25 cellular contexts compared by ENCODE assay signal in genomic region chr21:25979845-25980433, GRCh38.
DNase-seq lines count a peak whose midpoint lies in the region; ATAC-seq and TF ChIP-seq lines count a peak whose summit lies in the region.
"Had no signal": no experiment of that assay in that cellular context is flagged by ENCODE, and none has a peak within 500 bp of the region (broad histone marks: within the 10 kb centered on the region; RNA-seq: fewer than 3 reads in every experiment).

No MANE protein-coding gene starts in this region.

- H3K27ac ChIP-seq in left ventricle myocardium inferior (replicated peaks) (peak overlapping the region; percentile 29), right cardiac atrium (ENCODE audit: low read length) (no peak overlapping the region), foreskin keratinocyte (peak overlapping the region; percentile 58), temporal lobe (ENCODE audit: low read depth, low read length) (peak overlapping the region; percentile 36)
- H3K27ac ChIP-seq: C4-2B, transverse colon had no signal

- H3K4me3 ChIP-seq in left ventricle myocardium inferior (no peak overlapping the region), right cardiac atrium (ENCODE audit: low read length) (no peak overlapping the region)
- H3K4me3 ChIP-seq: esophagus muscularis mucosa, gastrocnemius medialis, transverse colon had no signal

- H3K27me3 ChIP-seq in left ventricle myocardium inferior (ENCODE audit: low read depth), result no peaks in the 10 kb centered on the region
- no peaks in the 10 kb centered on the region for H3K27me3 ChIP-seq in right cardiac atrium (ENCODE audit: control insufficient read depth, insufficient read depth)
- H3K27me3 ChIP-seq in foreskin keratinocyte, result no peaks in the 10 kb centered on the region
- H3K27me3 ChIP-seq: esophagus muscularis mucosa, gastrocnemius medialis, transverse colon had no signal

- H3K4me3 Mint-ChIP-seq in activated T-helper 2 cell treated with anti-CD3 and anti-CD28 coated beads, Interferon-gamma antibody, Interleukin-2, Interleukin-4, amounts not matched to agents 10 μg/mL and 5 μg/mL and 100 μg/mL, durations not matched to agents 14 hours and 24 hours and 36 hours (ENCODE audit: low read depth), result no peak overlapping the region
- H3K4me3 Mint-ChIP-seq in activated T-cell treated with anti-CD3 and anti-CD28 coated beads, Interleukin-2, amount 50 U/mL, for 24 hours, result no peak overlapping the region
- H3K4me3 Mint-ChIP-seq: activated naive CD8-positive, alpha-beta T cell treated with anti-CD3 and anti-CD28 coated beads, Interleukin-2, amount 10 ng/mL, durations not matched to agents 7 days and 5 days; natural killer cell had no signal

- H3K27me3 Mint-ChIP-seq in activated T-helper 2 cell treated with anti-CD3 and anti-CD28 coated beads, Interferon-gamma antibody, Interleukin-2, Interleukin-4, amounts not matched to agents 10 μg/mL and 5 μg/mL and 100 μg/mL, durations not matched to agents 14 hours and 24 hours and 36 hours (ENCODE audit: low read depth), result no peaks in the 10 kb centered on the region
- H3K27me3 Mint-ChIP-seq in activated T-cell treated with anti-CD3 and anti-CD28 coated beads, Interleukin-2, amount 50 U/mL, for 24 hours, result no peaks in the 10 kb centered on the region
- H3K27me3 Mint-ChIP-seq: activated naive CD8-positive, alpha-beta T cell treated with anti-CD3 and anti-CD28 coated beads, Interleukin-2, amount 10 ng/mL, durations not matched to agents 7 days and 5 days had no signal

- H3K9me3 ChIP-seq in left ventricle myocardium inferior (replicated peaks) (no peaks in the 10 kb centered on the region), right cardiac atrium (ENCODE audit: control insufficient read depth, low read length) (no peaks in the 10 kb centered on the region)
- H3K9me3 ChIP-seq: esophagus muscularis mucosa, gastrocnemius medialis, transverse colon had no signal

- TF ChIP-seq CTCF in left ventricle myocardium inferior (IDR thresholded peaks at IDR 0.05; ENCODE audit: borderline replicate concordance) (no peak), foreskin keratinocyte (conservative IDR thresholded peaks at IDR 0.05) (no peak)

- H3K9me3 Mint-ChIP-seq in activated T-helper 2 cell treated with anti-CD3 and anti-CD28 coated beads, Interferon-gamma antibody, Interleukin-2, Interleukin-4, amounts not matched to agents 10 μg/mL and 5 μg/mL and 100 μg/mL, durations not matched to agents 14 hours and 24 hours and 36 hours, result no peaks in the 10 kb centered on the region
- no peaks in the 10 kb centered on the region for H3K9me3 Mint-ChIP-seq in activated T-cell treated with anti-CD3 and anti-CD28 coated beads, Interleukin-2, amount 50 U/mL, for 24 hours
- H3K9me3 Mint-ChIP-seq: activated naive CD8-positive, alpha-beta T cell treated with anti-CD3 and anti-CD28 coated beads, Interleukin-2, amount 10 ng/mL, durations not matched to agents 7 days and 5 days; natural killer cell had no signal

- H3K4me1 Mint-ChIP-seq in activated T-helper 2 cell treated with anti-CD3 and anti-CD28 coated beads, Interferon-gamma antibody, Interleukin-2, Interleukin-4, amounts not matched to agents 10 μg/mL and 5 μg/mL and 100 μg/mL, durations not matched to agents 14 hours and 24 hours and 36 hours (ENCODE audit: low read depth), result peaks cover 12% of the 10 kb centered on the region
- H3K4me1 Mint-ChIP-seq in activated T-cell treated with anti-CD3 and anti-CD28 coated beads, Interleukin-2, amount 50 U/mL, for 24 hours (ENCODE audit: low read depth), result peaks cover 27% of the 10 kb centered on the region
- H3K4me1 Mint-ChIP-seq: activated naive CD8-positive, alpha-beta T cell treated with anti-CD3 and anti-CD28 coated beads, Interleukin-2, amount 10 ng/mL, durations not matched to agents 7 days and 5 days; natural killer cell had no signal

- peaks cover 33% of the 10 kb centered on the region for H3K36me3 Mint-ChIP-seq in activated T-helper 2 cell treated with anti-CD3 and anti-CD28 coated beads, Interferon-gamma antibody, Interleukin-2, Interleukin-4, amounts not matched to agents 10 μg/mL and 5 μg/mL and 100 μg/mL, durations not matched to agents 14 hours and 24 hours and 36 hours (ENCODE audit: low read depth)
- H3K36me3 Mint-ChIP-seq in activated T-cell treated with anti-CD3 and anti-CD28 coated beads, Interleukin-2, amount 50 U/mL, for 24 hours (ENCODE audit: low read depth), result peaks cover 66% of the 10 kb centered on the region
- H3K36me3 Mint-ChIP-seq: natural killer cell had no signal

- WGBS in right cardiac atrium, result 73% methylated on average over 8 of the region's 8 CpGs

- ATAC-seq in right cardiac atrium (no peak), foreskin keratinocyte (no peak), HG03354 (IDR thresholded peaks at IDR 0.05; ENCODE audit: poor library complexity, severe bottlenecking, unreplicated experiment) (no peak)
- ATAC-seq: gastrocnemius medialis, HCT116, natural killer cell, PC-3 had no signal

- DNase-seq in left ventricle myocardium inferior, result no peak
- DNase-seq in right cardiac atrium, result no peak
- no peak for DNase-seq in activated T-helper 2 cell treated with anti-CD3 and anti-CD28 coated beads, Interferon-gamma antibody, Interleukin-2, Interleukin-4, amounts not matched to agents 10 μg/mL and 5 μg/mL and 100 μg/mL, durations not matched to agents 14 hours and 24 hours and 36 hours (ENCODE audit: low spot score)
- DNase-seq in foreskin keratinocyte, result no peak
- DNase-seq in NCI-H69 (lab: John Stamatoyannopoulos, UW), result no peak
- no peak for DNase-seq in activated T-cell treated with anti-CD3 and anti-CD28 coated beads, Interleukin-2, amount 50 U/mL, for 24 hours
- DNase-seq: activated CD4-positive, CD25-positive, alpha-beta regulatory T cell; activated naive CD8-positive, alpha-beta T cell treated with anti-CD3 and anti-CD28 coated beads, Interleukin-2, amount 10 ng/mL, durations not matched to agents 7 days and 5 days; effector memory CD4-positive, alpha-beta T cell; gastrocnemius medialis; IMR-90; natural killer cell; NCI-H1092 treated with DMSO at 0.1 percent for 48 hours; NCI-H2081; PC-3; retina; Right ventricle myocardium superior; stimulated activated CD4-positive, alpha-beta T cell treated with anti-CD3 and anti-CD28 coated beads, Interleukin-2, amount 100 ng/mL, for 48 hours; stimulated activated naive CD4-positive, alpha-beta T cell; transverse colon had no signal

- H3K27ac Mint-ChIP-seq in activated T-helper 2 cell treated with anti-CD3 and anti-CD28 coated beads, Interferon-gamma antibody, Interleukin-2, Interleukin-4, amounts not matched to agents 10 μg/mL and 5 μg/mL and 100 μg/mL, durations not matched to agents 14 hours and 24 hours and 36 hours, result peak overlapping the region; percentile 12
- H3K27ac Mint-ChIP-seq in activated T-cell treated with anti-CD3 and anti-CD28 coated beads, Interleukin-2, amount 50 U/mL, for 24 hours, result no peak overlapping the region
- H3K27ac Mint-ChIP-seq: activated naive CD8-positive, alpha-beta T cell treated with anti-CD3 and anti-CD28 coated beads, Interleukin-2, amount 10 ng/mL, durations not matched to agents 7 days and 5 days; natural killer cell had no signal

- H3K4me1 ChIP-seq in left ventricle myocardium inferior, result peaks cover 43% of the 10 kb centered on the region
- peaks cover 5% of the 10 kb centered on the region for H3K4me1 ChIP-seq in right cardiac atrium (ENCODE audit: control insufficient read depth, insufficient read depth, low read length)
- H3K4me1 ChIP-seq in foreskin keratinocyte, result peaks cover 24% of the 10 kb centered on the region
- H3K4me1 ChIP-seq: gastrocnemius medialis had no signal

- H3K36me3 ChIP-seq in left ventricle myocardium inferior, result peaks cover 37% of the 10 kb centered on the region

- intact Hi-C loops in left ventricle myocardium inferior (cut with micrococcal nuclease), result no loop called here
- intact Hi-C loops in right cardiac atrium (cut with DNase I), result no loop called here
- intact Hi-C loops in activated T-helper 2 cell treated with anti-CD3 and anti-CD28 coated beads, Interferon-gamma antibody, Interleukin-2, Interleukin-4, amounts not matched to agents 10 μg/mL and 5 μg/mL and 100 μg/mL, durations not matched to agents 14 hours and 24 hours and 36 hours (cut with micrococcal nuclease), result no loop called here
